In genomic region chr18:11689031-11689971, GRCh38 we compare ENCODE assay signal across 8 cellular contexts. TPM values are rescaled to one million over a fixed set of nuclear protein-coding genes. Genes with fewer than 3 reads are reported as not detected.
A peak's percentile ranks its signal among the peaks of the same experiment; 100 is the strongest.
DNase-seq lines count a peak whose midpoint lies in the region; ATAC-seq and TF ChIP-seq lines count a peak whose summit lies in the region.

GNAL (plus strand) TSS chr18:11689264; CDS start chr18:11689564, 300 bp downstream.

- no peak for TF ChIP-seq CTCF in osteocyte (IDR thresholded peaks at IDR 0.05)
- TF ChIP-seq CTCF in type B pancreatic cell (conservative IDR thresholded peaks at IDR 0.05), result no peak

- H3K4me1 Mint-ChIP-seq in activated naive CD8-positive, alpha-beta T cell treated with anti-CD3 and anti-CD28 coated beads, Interleukin-2, amount 50 U/mL, for 24 hours, result peaks cover 8% of the 10 kb centered on the region
- H3K4me1 Mint-ChIP-seq in osteocyte (ENCODE audit: unreplicated experiment) (peaks cover 8% of the 10 kb centered on the region), type B pancreatic cell (ENCODE audit: unreplicated experiment) (no peaks in the 10 kb centered on the region)

- peaks cover 52% of the 10 kb centered on the region for H3K27me3 Mint-ChIP-seq in activated naive CD8-positive, alpha-beta T cell treated with anti-CD3 and anti-CD28 coated beads, Interleukin-2, amount 50 U/mL, for 24 hours
- H3K27me3 Mint-ChIP-seq in osteocyte (ENCODE audit: unreplicated experiment), result peaks cover 32% of the 10 kb centered on the region
- H3K27me3 Mint-ChIP-seq in type B pancreatic cell, result peaks cover 11% of the 10 kb centered on the region

- peak within 1 kb of the TSS; percentile 34 for H3K4me3 Mint-ChIP-seq in activated naive CD8-positive, alpha-beta T cell treated with anti-CD3 and anti-CD28 coated beads, Interleukin-2, amount 50 U/mL, for 24 hours
- H3K4me3 Mint-ChIP-seq in osteocyte (ENCODE audit: unreplicated experiment) (peak within 1 kb of the TSS; percentile 65), type B pancreatic cell (peak within 1 kb of the TSS; percentile 92)

- ATAC-seq in GM19043 (IDR thresholded peaks at IDR 0.05; ENCODE audit: low read depth, unreplicated experiment), result peak; percentile 66
- ATAC-seq in activated naive CD8-positive, alpha-beta T cell treated with anti-CD3 and anti-CD28 coated beads, Interleukin-2, amount 50 U/mL, for 24 hours, result peak; percentile 66

- H3K27ac Mint-ChIP-seq in activated naive CD8-positive, alpha-beta T cell treated with anti-CD3 and anti-CD28 coated beads, Interleukin-2, amount 50 U/mL, for 24 hours, result peak within 1 kb of the TSS; percentile 16
- H3K27ac Mint-ChIP-seq in osteocyte (ENCODE audit: unreplicated experiment), result no peak within 1 kb of the TSS
- H3K27ac Mint-ChIP-seq in type B pancreatic cell, result peak within 1 kb of the TSS; percentile 79

- peaks cover 4% of the 10 kb centered on the region for H3K9me3 Mint-ChIP-seq in activated naive CD8-positive, alpha-beta T cell treated with anti-CD3 and anti-CD28 coated beads, Interleukin-2, amount 50 U/mL, for 24 hours
- peaks cover 9% of the 10 kb centered on the region for H3K9me3 Mint-ChIP-seq in osteocyte (ENCODE audit: unreplicated experiment)
- H3K9me3 Mint-ChIP-seq in type B pancreatic cell, result no peaks in the 10 kb centered on the region

- H3K36me3 Mint-ChIP-seq in activated naive CD8-positive, alpha-beta T cell treated with anti-CD3 and anti-CD28 coated beads, Interleukin-2, amount 50 U/mL, for 24 hours (ENCODE audit: low read depth), result no peaks in the 10 kb centered on the region
- H3K36me3 Mint-ChIP-seq in osteocyte (ENCODE audit: unreplicated experiment) (no peaks in the 10 kb centered on the region), type B pancreatic cell (no peaks in the 10 kb centered on the region)

- intact Hi-C loops in cardiac septum (cut with DNase I), result no loop called here

- peak; percentile 68 for DNase-seq in AG08395 (ENCODE audit: low spot score)
- DNase-seq in HuH-7 (ENCODE audit: low spot score), result peak; percentile 82
- DNase-seq in RPMI7951 (ENCODE audit: low read depth), result peak; percentile 78
- DNase-seq in activated naive CD8-positive, alpha-beta T cell treated with anti-CD3 and anti-CD28 coated beads, Interleukin-2, amount 50 U/mL, for 24 hours, result peak; percentile 56
- peak; percentile 84 for DNase-seq in cardiac septum (ENCODE audit: low spot score)
- DNase-seq in osteocyte (ENCODE audit: extremely low spot score, unreplicated experiment), result no peak
- DNase-seq in type B pancreatic cell (ENCODE audit: extremely low spot score, unreplicated experiment), result peak; percentile 89

RNA-seq across cellular contexts. Expression of gene GNAL, which starts in this region (rescaled TPM):
- total RNA-seq in RPMI7951 (2014; rRNA removed; shearing (Covaris generic)), result not detected in 2 replicates
- 1.1 TPM for total RNA-seq in cardiac septum
- total RNA-seq in osteocyte, result 1.2 and 1.3 TPM in 2 replicates
- 8.3 and 12.9 TPM in 2 replicates for total RNA-seq in type B pancreatic cell (ENCODE audit: low replicate concordance)

Comparison
In these comparisons a context has a peak if more than half of its experiments do, and no peak if none do; other contexts are left out.
1. Peak in DNase-seq in RPMI7951; RNA of the gene not detected or under 1 TPM.
2. H3K4me3 Mint-ChIP-seq: peak in every context shown above with its lines; median percentile 92 in type B pancreatic cell; 65 in osteocyte; 34 in activated naive CD8-positive, alpha-beta T cell treated with anti-CD3 and anti-CD28 coated beads, Interleukin-2, amount 50 U/mL, for 24 hours.